ENCODE assay signal across 8 cellular contexts in genomic region chr1:56820755-56821461, GRCh38.
A peak's percentile ranks its signal among the peaks of the same experiment; 100 is the strongest.
DNase-seq lines count a peak whose midpoint lies in the region; ATAC-seq and TF ChIP-seq lines count a peak whose summit lies in the region.

No MANE protein-coding gene starts in this region.

- ATAC-seq in HG02885 (IDR thresholded peaks at IDR 0.05; ENCODE audit: poor library complexity, unreplicated experiment) = peak; percentile 79

- no peak overlapping the region for H3K4me3 ChIP-seq in brain microvascular endothelial cell (ENCODE audit: low read depth, low read length)

- H3K36me3 ChIP-seq in brain microvascular endothelial cell (replicated peaks) = no peaks in the 10 kb centered on the region

- TF ChIP-seq CTCF in GM13977 (IDR thresholded peaks at IDR 0.05; ENCODE audit: extremely low read depth, insufficient read depth, missing control alignments) (peak; percentile 97), brain microvascular endothelial cell (IDR thresholded peaks at IDR 0.05; ENCODE audit: low read depth, low read length, missing control alignments) (peak; percentile 100)

- no peak overlapping the region for H3K27ac ChIP-seq in brain microvascular endothelial cell

- DNase-seq in 8988T (peak; percentile 51), GM13977 (ENCODE audit: low spot score) (peak; percentile 77), NCI-H1694 treated with DMSO at 0.1 percent for 48 hours (lab: John Stamatoyannopoulos, UW) (peak; percentile 71), UCSD-AML1 (lab: John Stamatoyannopoulos, UW; ENCODE audit: unreplicated experiment) (peak; percentile 54), brain microvascular endothelial cell (peak; percentile 79), iPS-NIHi7 (ENCODE audit: extremely low spot score) (peak; percentile 91)
- peak; percentile 86 for DNase-seq in stimulated activated CD4-positive, alpha-beta T cell treated with anti-CD3 and anti-CD28 coated beads, Interleukin-15, amount 100 ng/mL, for 24 hours

- no peaks in the 10 kb centered on the region for H3K27me3 ChIP-seq in brain microvascular endothelial cell (replicated peaks)

- in situ Hi-C loops in GM13977 (cut with MboI; ENCODE audit: low pct_unique_long_range_greater_than_20kb, low sequenced_read_pairs, unreplicated experiment) (no loop called here), brain microvascular endothelial cell (cut with HindIII; ENCODE audit: low pct_ligation_motif_present, low sequenced_read_pairs) (no loop called here)
